8 cellular contexts compared by ENCODE assay signal in the genomic region with DNA sequence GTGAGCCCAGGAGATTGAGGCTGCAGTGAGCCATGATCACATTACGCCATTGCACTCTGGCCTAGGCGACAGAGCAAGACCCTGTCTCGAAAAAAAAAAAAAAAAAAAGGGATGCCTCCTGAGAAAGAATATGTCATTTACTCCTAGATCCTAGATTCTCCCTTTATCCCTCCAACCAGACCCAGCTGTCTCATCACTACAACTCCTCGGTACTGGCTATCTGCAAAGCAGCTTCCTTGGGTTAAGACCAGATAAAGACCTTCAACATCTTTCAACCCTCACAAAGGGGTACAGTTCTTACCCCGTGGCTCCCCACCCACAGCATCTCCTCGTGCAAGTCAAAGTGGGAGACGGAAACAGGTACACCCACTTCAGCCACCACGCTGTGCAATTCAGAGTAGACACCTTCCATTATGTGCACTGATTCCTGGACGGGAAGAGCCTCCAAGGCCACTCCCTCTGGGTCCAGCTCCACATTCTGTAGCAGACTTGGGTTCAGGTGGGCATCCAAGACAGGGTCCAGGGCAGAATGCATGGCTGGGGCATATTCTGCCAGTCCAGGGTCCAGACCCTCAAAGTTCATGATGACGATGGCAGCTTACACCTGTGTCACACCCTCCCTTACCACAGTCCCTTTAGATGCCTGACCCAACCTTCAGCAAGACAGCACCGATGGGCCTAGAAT. TPM values are rescaled to one million over a fixed set of nuclear protein-coding genes. Genes with fewer than 3 reads are reported as not detected.
DNase-seq lines count a peak whose midpoint lies in the region; ATAC-seq, FAIRE-seq and TF ChIP-seq lines count a peak whose summit lies in the region.

No MANE protein-coding gene starts in this region.

- peaks cover 33% of the 10 kb centered on the region for H3K4me1 Mint-ChIP-seq in activated B cell treated with CpG ODN at 0.5 μM for 24 hours

- TF ChIP-seq CTCF in activated B cell treated with CpG ODN at 0.5 μM for 24 hours (IDR thresholded peaks at IDR 0.05), result no peak

- WGBS in small intestine, 3 donors, result 85 to 95% (median 93%) methylated on average over 11 of the region's 11 CpGs

- intact Hi-C loops in activated B cell treated with CpG ODN at 0.5 μM for 24 hours (cut with micrococcal nuclease), result loop anchor here (1.0 to 10.0 kb wide), 5 partner anchors 32 to 302 kb away; a partner anchor contains a TSS

- H3K27ac ChIP-seq in small intestine (ENCODE audit: low read depth in 1 of 2, low read length in 1 of 2), result peak overlapping the region; percentile 80 to 93

- CTCF ChIA-PET in activated B cell treated with CpG ODN at 0.5 μM for 24 hours (lab: Charles Lee), result interaction anchor here (0.7 to 1.3 kb wide), 4 partner anchors 17 to 128 kb away, joined by 3 to 5 read pairs (median 4); a partner anchor contains a TSS

- no peaks in the 10 kb centered on the region for H3K9me3 Mint-ChIP-seq in activated B cell treated with CpG ODN at 0.5 μM for 24 hours

- H3K36me3 ChIP-seq in H7 (replicated peaks; ENCODE audit: control insufficient read depth, insufficient read depth, low read length) (peaks cover 3% of the 10 kb centered on the region), small intestine (ENCODE audit: control insufficient read depth in 2 of 2, insufficient read depth in 2 of 2, low read length in 2 of 2) (peaks cover under 1 to 1% of the 10 kb centered on the region in 2 donors)

- no peaks in the 10 kb centered on the region for H3K27me3 ChIP-seq in H7 (ENCODE audit: control insufficient read depth, insufficient read depth, low read length)
- H3K27me3 ChIP-seq in small intestine (ENCODE audit: control insufficient read depth in 2 of 2, insufficient read depth in 2 of 2, low read length in 2 of 2), result no peaks in the 10 kb centered on the region

- FAIRE-seq in small intestine (lab: Jason Lieb, UNC) (no peak), frontal cortex (lab: Jason Lieb, UNC) (no peak)

- H3K4me3 ChIP-seq in H7 (ENCODE audit: insufficient read depth, low read depth, low read length), result peak overlapping the region; percentile 62
- H3K4me3 ChIP-seq in small intestine (ENCODE audit: low read depth in 1 of 2, low read length in 2 of 2), result peak overlapping the region in 1 of 2 donors; percentile 60

- peaks cover 0 to 2% of the 10 kb centered on the region in 2 donors for H3K4me1 ChIP-seq in small intestine (ENCODE audit: control insufficient read depth in 2 of 2, insufficient read depth in 1 of 2, low read depth in 1 of 2, low read length in 1 of 2)

- no peak for DNase-seq in H7
- no peak for DNase-seq in activated B cell treated with CpG ODN at 0.5 μM for 24 hours
- peak; percentile 5 for DNase-seq in germinal center (ENCODE audit: low spot score)
- no peak for DNase-seq in small intestine
- no peak for DNase-seq in frontal cortex (ENCODE audit: low spot score in 2 of 2)

- no peaks in the 10 kb centered on the region for H3K27me3 Mint-ChIP-seq in activated B cell treated with CpG ODN at 0.5 μM for 24 hours

- H3K27ac Mint-ChIP-seq in activated B cell treated with CpG ODN at 0.5 μM for 24 hours, result peak overlapping the region; percentile 100

- POLR2A ChIA-PET in activated B cell treated with CpG ODN at 0.5 μM for 24 hours (lab: Charles Lee), result interaction anchor here (0.5 to 4.8 kb wide), 28 partner anchors 10 to 1150 kb away, joined by 3 to 61 read pairs (median 5); a partner anchor contains a TSS

- ATAC-seq in activated B cell treated with CpG ODN at 0.5 μM for 24 hours (ENCODE audit: low read depth), result no peak
- ATAC-seq in HG02840 (IDR thresholded peaks at IDR 0.05; ENCODE audit: low FRiP score, unreplicated experiment), result no peak
- no peak for ATAC-seq in GM19328 (IDR thresholded peaks at IDR 0.05; ENCODE audit: unreplicated experiment)
- no peak for ATAC-seq in HG02970 (IDR thresholded peaks at IDR 0.05; ENCODE audit: low FRiP score, unreplicated experiment)

- peaks cover 22% of the 10 kb centered on the region for H3K36me3 Mint-ChIP-seq in activated B cell treated with CpG ODN at 0.5 μM for 24 hours (ENCODE audit: low read depth)

- no peaks in the 10 kb centered on the region for H3K9me3 ChIP-seq in small intestine (ENCODE audit: control insufficient read depth, low read depth)

- H3K4me3 Mint-ChIP-seq in activated B cell treated with CpG ODN at 0.5 μM for 24 hours, result peak overlapping the region; percentile 96

RNA-seq across cellular contexts. Expression of a gene that starts 1.1 kb away (rescaled TPM):
- total RNA-seq in H7 (2014; rRNA removed; shearing (Covaris generic)), result 38.6 and 64.1 TPM in 2 replicates
- total RNA-seq in activated B cell treated with CpG ODN at 0.5 μM for 24 hours (86.3 and 98.9 TPM in 2 replicates), frontal cortex (24.5 TPM)
- polyA plus RNA-seq in small intestine, result 10 to 100 TPM; 20.8 to 41.4 (median 20.8) TPM

RNA-seq across cellular contexts. Expression of a gene that starts 6.0 kb away (rescaled TPM):
- total RNA-seq in H7 (2014; rRNA removed; shearing (Covaris generic)), result 4.0 and 7.6 TPM in 2 replicates
- 5.6 and 7.2 TPM in 2 replicates for total RNA-seq in activated B cell treated with CpG ODN at 0.5 μM for 24 hours
- under 1 TPM in 1 of 3 donors, not detected in 2; 0.57 TPM for polyA plus RNA-seq in small intestine
- not detected for total RNA-seq in frontal cortex

RNA-seq across cellular contexts. Expression of a gene that starts 16.9 kb away (rescaled TPM):
- 108 and 129 TPM in 2 replicates for total RNA-seq in H7 (2014; rRNA removed; shearing (Covaris generic))
- total RNA-seq in activated B cell treated with CpG ODN at 0.5 μM for 24 hours (72.1 and 98.8 TPM in 2 replicates), frontal cortex (42.8 TPM)
- polyA plus RNA-seq in small intestine, result 100 to 1,000 TPM in 2 of 3 donors, 10 to 100 TPM in 1; 80.0 to 156 (median 112) TPM

RNA-seq across cellular contexts. Expression of a gene that starts 27.3 kb away (rescaled TPM):
- total RNA-seq in H7 (2014; rRNA removed; shearing (Covaris generic)), result 42.2 and 47.6 TPM in 2 replicates
- total RNA-seq in activated B cell treated with CpG ODN at 0.5 μM for 24 hours, result 159 and 177 TPM in 2 replicates
- polyA plus RNA-seq in small intestine, result 10 to 100 TPM; 28.9 to 49.6 (median 35.7) TPM
- 75.0 TPM for total RNA-seq in frontal cortex

RNA-seq across cellular contexts. Expression of a gene that starts 30.0 kb away (rescaled TPM):
- not detected in 2 replicates for total RNA-seq in H7 (2014; rRNA removed; shearing (Covaris generic))
- total RNA-seq in activated B cell treated with CpG ODN at 0.5 μM for 24 hours, result not detected in 2 replicates
- polyA plus RNA-seq in small intestine, result not detected
- total RNA-seq in frontal cortex, result not detected
